ENCODE assay signal across 1 cellular context in the genomic region with DNA sequence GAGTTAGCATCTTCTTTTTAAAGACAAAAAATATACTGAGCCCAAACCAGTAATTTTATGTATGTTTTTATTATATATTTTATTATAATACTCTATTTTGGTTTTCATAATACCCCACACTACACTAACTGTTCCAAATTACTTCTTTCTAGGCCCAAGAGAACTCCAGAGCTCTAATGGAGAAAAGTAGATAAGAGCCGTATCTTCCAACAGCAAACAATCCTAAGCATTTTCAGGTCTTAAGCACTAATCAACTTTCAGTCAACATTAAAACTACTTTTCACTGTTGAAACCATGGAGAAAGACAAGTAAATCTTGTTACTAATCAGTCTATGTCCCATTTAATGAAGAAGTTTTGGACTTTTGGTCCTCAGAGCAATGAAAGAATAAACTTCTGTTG.
TF ChIP-seq lines count a peak whose summit lies in the region.

No MANE protein-coding gene starts in this region.

TF ChIP-seq in IMR-90, 13 proteins besides CTCF, POLR2A, EP300 and RAD21 (continued from another document):
- no peak for TF ChIP-seq RCOR1 (IDR thresholded peaks at IDR 0.05; ENCODE audit: insufficient replicate concordance, low read length)
- no peak for TF ChIP-seq MAZ (IDR thresholded peaks at IDR 0.05; ENCODE audit: borderline replicate concordance, low read depth, low read length)
- TF ChIP-seq, protein P1, sequence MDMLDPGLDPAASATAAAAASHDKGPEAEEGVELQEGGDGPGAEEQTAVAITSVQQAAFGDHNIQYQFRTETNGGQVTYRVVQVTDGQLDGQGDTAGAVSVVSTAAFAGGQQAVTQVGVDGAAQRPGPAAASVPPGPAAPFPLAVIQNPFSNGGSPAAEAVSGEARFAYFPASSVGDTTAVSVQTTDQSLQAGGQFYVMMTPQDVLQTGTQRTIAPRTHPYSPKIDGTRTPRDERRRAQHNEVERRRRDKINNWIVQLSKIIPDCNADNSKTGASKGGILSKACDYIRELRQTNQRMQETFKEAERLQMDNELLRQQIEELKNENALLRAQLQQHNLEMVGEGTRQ (IDR thresholded peaks at IDR 0.05; ENCODE audit: low read depth, low read length): no peak
- no peak for TF ChIP-seq SMC3 (IDR thresholded peaks at IDR 0.05; ENCODE audit: low read depth, low read length)
- no peak for TF ChIP-seq MXI1 (IDR thresholded peaks at IDR 0.05; ENCODE audit: borderline replicate concordance, low read depth, low read length)
- no peak for TF ChIP-seq MAFK (IDR thresholded peaks at IDR 0.05; ENCODE audit: low read depth, low read length)
- no peak for TF ChIP-seq RFX5 (IDR thresholded peaks at IDR 0.05; ENCODE audit: low read depth, low read length)
TF ChIP-seq in IMR-90: peak in this region for 0.
